In the genomic region with DNA sequence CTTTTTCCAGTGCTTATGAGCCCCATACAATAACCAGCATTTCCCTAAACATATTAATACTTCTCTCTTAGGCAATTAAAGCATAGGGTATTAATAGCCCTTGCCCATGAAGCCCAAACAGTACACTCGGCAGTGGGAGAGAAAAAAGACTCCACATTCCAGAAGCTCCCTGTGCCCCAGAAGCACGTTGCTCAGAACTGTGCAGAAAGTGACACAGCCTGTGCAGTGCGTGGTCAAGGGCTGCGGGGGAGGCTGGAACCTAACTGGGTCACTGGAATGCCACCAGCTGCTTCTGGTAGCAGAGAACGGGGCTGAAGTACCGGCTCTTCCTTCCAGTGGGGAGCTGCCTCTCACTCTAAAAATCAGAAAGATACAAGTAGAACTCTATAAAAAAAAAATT, we compare ENCODE assay signal across 25 cellular contexts.
"Had no signal": no experiment of that assay in that cellular context is flagged by ENCODE, and none has a peak within 500 bp of the region (broad histone marks: within the 10 kb centered on the region; RNA-seq: fewer than 3 reads in every experiment).

No MANE protein-coding gene starts in this region.

- DNase-seq: activated CD4-positive, alpha-beta T cell treated with anti-CD3 and anti-CD28 coated beads for 1 hour; activated CD4-positive, alpha-beta T cell treated with anti-CD3 and anti-CD28 coated beads, Interleukin-2, amount 50 U/mL, for 1 hour; activated CD8-positive, alpha-beta T cell treated with anti-CD3 and anti-CD28 coated beads, Interleukin-2, amount 10 ng/mL, durations not matched to agents 7 days and 5 days; activated gamma-delta T cell; activated naive CD4-positive, alpha-beta T cell treated with anti-CD3 and anti-CD28 coated beads, Interleukin-2, amount 50 U/mL, for 16 hours; activated naive CD8-positive, alpha-beta T cell treated with anti-CD3 and anti-CD28 coated beads, Interleukin-2, amount 50 U/mL, for 24 hours; aorta; cerebellar nuclear complex; dermis blood vessel endothelial cell; effector memory CD4-positive, alpha-beta T cell; foreskin melanocyte; glutamatergic neuron; immature natural killer cell; kidney glomerular epithelial cell; left ventricle myocardium superior; mammary epithelial cell; stimulated activated CD4-positive, alpha-beta T cell treated with anti-CD3 and anti-CD28 coated beads, Interleukin-2, amount 100 ng/mL, for 48 hours; stimulated activated naive CD4-positive, alpha-beta T cell treated with Interleukin-2 at 50 U/mL for 16 hours; T-cell; tibial artery had no signal

- H3K27ac ChIP-seq: hepatocyte, tibial artery had no signal

- H3K27me3 ChIP-seq: hepatocyte, tibial artery had no signal

- H3K4me3 ChIP-seq: hepatocyte, tibial artery had no signal

- H3K27me3 Mint-ChIP-seq: activated naive CD8-positive, alpha-beta T cell treated with anti-CD3 and anti-CD28 coated beads, Interleukin-2, amount 50 U/mL, for 24 hours; T-cell had no signal

- H3K4me3 Mint-ChIP-seq: activated CD8-positive, alpha-beta T cell treated with anti-CD3 and anti-CD28 coated beads, Interleukin-2, amount 10 ng/mL, durations not matched to agents 7 days and 5 days; activated naive CD8-positive, alpha-beta T cell treated with anti-CD3 and anti-CD28 coated beads, Interleukin-2, amount 50 U/mL, for 24 hours; activated T-helper 1 cell treated with anti-CD3 and anti-CD28 coated beads, Interleukin-12 subunit alpha, Interleukin-12 subunit beta, Interleukin-2, Interleukin-4 antibody, amounts not matched to agents 30 ng/mL and 10 ng/mL and 1 ng/mL, durations not matched to agents 14 hours and 24 hours and 36 hours; immature natural killer cell; mesothelial cell of epicardium; nephron; T-cell had no signal

- H3K4me1 Mint-ChIP-seq: activated naive CD8-positive, alpha-beta T cell treated with anti-CD3 and anti-CD28 coated beads, Interleukin-2, amount 50 U/mL, for 24 hours; immature natural killer cell; mesothelial cell of epicardium; nephron; T-cell had no signal

- H3K27ac Mint-ChIP-seq: activated CD8-positive, alpha-beta T cell treated with anti-CD3 and anti-CD28 coated beads, Interleukin-2, amount 10 ng/mL, durations not matched to agents 7 days and 5 days; activated naive CD8-positive, alpha-beta T cell treated with anti-CD3 and anti-CD28 coated beads, Interleukin-2, amount 50 U/mL, for 24 hours; activated T-helper 1 cell treated with anti-CD3 and anti-CD28 coated beads, Interleukin-12 subunit alpha, Interleukin-12 subunit beta, Interleukin-2, Interleukin-4 antibody, amounts not matched to agents 30 ng/mL and 10 ng/mL and 1 ng/mL, durations not matched to agents 14 hours and 24 hours and 36 hours; immature natural killer cell; mesothelial cell of epicardium; nephron; T-cell had no signal

- ATAC-seq: activated CD8-positive, alpha-beta T cell treated with anti-CD3 and anti-CD28 coated beads, Interleukin-2, amount 10 ng/mL, durations not matched to agents 7 days and 5 days; activated naive CD8-positive, alpha-beta T cell treated with anti-CD3 and anti-CD28 coated beads, Interleukin-2, amount 50 U/mL, for 24 hours; left ventricle myocardium superior; sciatic nerve; T-cell had no signal

- H3K9me3 ChIP-seq: tibial artery had no signal
